In the genomic region with DNA sequence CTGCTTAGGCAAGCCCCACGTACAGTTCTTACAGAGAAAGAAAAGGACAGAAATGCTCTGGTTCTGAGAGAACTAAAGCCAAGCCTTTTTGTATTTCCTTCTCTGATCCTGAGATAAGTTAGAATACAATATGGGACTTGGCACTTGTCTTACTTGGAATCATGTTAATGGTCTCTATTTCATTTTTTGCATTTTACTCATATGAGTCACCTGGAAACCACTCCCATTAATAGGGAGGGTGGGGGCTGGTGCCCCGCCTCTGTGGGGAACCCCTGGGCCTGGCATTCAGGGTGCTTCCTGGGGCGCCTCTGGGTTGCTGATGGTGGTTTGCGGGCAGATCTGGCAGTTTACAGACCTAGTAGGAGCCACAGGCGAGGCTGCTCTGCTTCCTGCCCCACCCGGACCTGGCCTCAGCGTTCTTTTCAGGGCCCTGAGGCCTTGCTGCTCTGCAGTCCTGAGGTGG, we compare ENCODE assay signal across 1 cellular context.
TF ChIP-seq lines count a peak whose summit lies in the region.

No MANE protein-coding gene starts in this region.

TF ChIP-seq in Ishikawa, 13 proteins besides CTCF, POLR2A, EP300 and RAD21 (continued from another document):
- TF ChIP-seq, protein P1, sequence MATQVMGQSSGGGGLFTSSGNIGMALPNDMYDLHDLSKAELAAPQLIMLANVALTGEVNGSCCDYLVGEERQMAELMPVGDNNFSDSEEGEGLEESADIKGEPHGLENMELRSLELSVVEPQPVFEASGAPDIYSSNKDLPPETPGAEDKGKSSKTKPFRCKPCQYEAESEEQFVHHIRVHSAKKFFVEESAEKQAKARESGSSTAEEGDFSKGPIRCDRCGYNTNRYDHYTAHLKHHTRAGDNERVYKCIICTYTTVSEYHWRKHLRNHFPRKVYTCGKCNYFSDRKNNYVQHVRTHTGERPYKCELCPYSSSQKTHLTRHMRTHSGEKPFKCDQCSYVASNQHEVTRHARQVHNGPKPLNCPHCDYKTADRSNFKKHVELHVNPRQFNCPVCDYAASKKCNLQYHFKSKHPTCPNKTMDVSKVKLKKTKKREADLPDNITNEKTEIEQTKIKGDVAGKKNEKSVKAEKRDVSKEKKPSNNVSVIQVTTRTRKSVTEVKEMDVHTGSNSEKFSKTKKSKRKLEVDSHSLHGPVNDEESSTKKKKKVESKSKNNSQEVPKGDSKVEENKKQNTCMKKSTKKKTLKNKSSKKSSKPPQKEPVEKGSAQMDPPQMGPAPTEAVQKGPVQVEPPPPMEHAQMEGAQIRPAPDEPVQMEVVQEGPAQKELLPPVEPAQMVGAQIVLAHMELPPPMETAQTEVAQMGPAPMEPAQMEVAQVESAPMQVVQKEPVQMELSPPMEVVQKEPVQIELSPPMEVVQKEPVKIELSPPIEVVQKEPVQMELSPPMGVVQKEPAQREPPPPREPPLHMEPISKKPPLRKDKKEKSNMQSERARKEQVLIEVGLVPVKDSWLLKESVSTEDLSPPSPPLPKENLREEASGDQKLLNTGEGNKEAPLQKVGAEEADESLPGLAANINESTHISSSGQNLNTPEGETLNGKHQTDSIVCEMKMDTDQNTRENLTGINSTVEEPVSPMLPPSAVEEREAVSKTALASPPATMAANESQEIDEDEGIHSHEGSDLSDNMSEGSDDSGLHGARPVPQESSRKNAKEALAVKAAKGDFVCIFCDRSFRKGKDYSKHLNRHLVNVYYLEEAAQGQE (IDR thresholded peaks at IDR 0.05; ENCODE audit: low read depth), result no peak
- peak; percentile 38; the same call in 1 of the 2 replicates for TF ChIP-seq ZBTB7A (IDR thresholded peaks at IDR 0.05; ENCODE audit: low read depth)
- TF ChIP-seq FOXM1 (IDR thresholded peaks at IDR 0.05; ENCODE audit: borderline replicate concordance, low read depth), result peak; percentile 79
